ENCODE assay signal across 8 cellular contexts in genomic region chr21:14383596-14384210, GRCh38. TPM values are rescaled to one million over a fixed set of nuclear protein-coding genes. Genes with fewer than 3 reads are reported as not detected.
A peak's percentile ranks its signal among the peaks of the same experiment; 100 is the strongest.
DNase-seq lines count a peak whose midpoint lies in the region; ATAC-seq, FAIRE-seq and TF ChIP-seq lines count a peak whose summit lies in the region.

No MANE protein-coding gene starts in this region.

- H3K79me2 ChIP-seq in SK-N-SH (ENCODE audit: insufficient read depth) (peaks cover 40% of the 10 kb centered on the region), endothelial cell of umbilical vein (ENCODE audit: control insufficient read depth, insufficient read depth, low read length) (peaks cover 35% of the 10 kb centered on the region)

- CTCF ChIA-PET in Caco-2 (lab: Charles Lee), result interaction anchor here (0.6 kb wide), 1 partner anchor 123 kb away, joined by 4 read pairs; no protein-coding TSS in a partner anchor
- CTCF ChIA-PET in SK-N-SH (lab: Yijun Ruan, JAX), result interaction anchor here (0.6 to 2.0 kb wide), 3 partner anchors 11 to 1189 kb away, joined by 3 to 7 read pairs (median 4); no protein-coding TSS in a partner anchor
- CTCF ChIA-PET in endothelial cell of umbilical vein (lab: Charles Lee), result interaction anchor here (1.0 to 2.7 kb wide), 9 partner anchors 12 to 1458 kb away, joined by 3 to 8 read pairs (median 4); no protein-coding TSS in a partner anchor

- no peak for DNase-seq in Caco-2
- no peak for DNase-seq in SK-N-SH
- no peak for DNase-seq in endothelial cell of umbilical vein (ENCODE audit: low read depth, low spot score)
- DNase-seq in naive thymus-derived CD8-positive, alpha-beta T cell, result no peak
- no peak for DNase-seq in H54 (ENCODE audit: insufficient read length, low spot score)
- DNase-seq in DMS153 (lab: John Stamatoyannopoulos, UW), result no peak

- 7% methylated on average over 21 of the region's 21 CpGs for WGBS in SK-N-SH (ENCODE audit: low lambda C conversion rate)

- no peaks in the 10 kb centered on the region for H3K9me2 ChIP-seq in SK-N-SH

- no peaks in the 10 kb centered on the region for H3K9me1 ChIP-seq in endothelial cell of umbilical vein (replicated peaks; ENCODE audit: control insufficient read depth, extremely low read depth, insufficient read depth, low read length)

- H3K9me3 Mint-ChIP-seq in Caco-2 (ENCODE audit: unreplicated experiment), result no peaks in the 10 kb centered on the region
- H3K9me3 Mint-ChIP-seq in naive thymus-derived CD8-positive, alpha-beta T cell, result no peaks in the 10 kb centered on the region

- peak overlapping the region; percentile 99 for H3K4me3 Mint-ChIP-seq in Caco-2 (ENCODE audit: unreplicated experiment)
- peak overlapping the region; percentile 95 to 100 (median 100) for H3K4me3 Mint-ChIP-seq in naive thymus-derived CD8-positive, alpha-beta T cell

- no peak for TF ChIP-seq EP300 in SK-N-SH (IDR thresholded peaks at IDR 0.05; ENCODE audit: borderline replicate concordance in 1 of 2, low read depth in 1 of 2, low read length in 1 of 2)

- H3K27ac ChIP-seq in SK-N-SH (ENCODE audit: low read depth in 2 of 2, low read length in 1 of 2) (peak overlapping the region; percentile 62 to 91), endothelial cell of umbilical vein (ENCODE audit: insufficient read depth, low read depth, low read length) (peak overlapping the region; percentile 93)

- H3K4me1 Mint-ChIP-seq in Caco-2 (ENCODE audit: low read depth, unreplicated experiment), result no peaks in the 10 kb centered on the region
- H3K4me1 Mint-ChIP-seq in naive thymus-derived CD8-positive, alpha-beta T cell, result peaks cover 11 to 43% (median 38%) of the 10 kb centered on the region in 4 donors

- H3K4me1 ChIP-seq in Caco-2, result no peaks in the 10 kb centered on the region
- H3K4me1 ChIP-seq in SK-N-SH (ENCODE audit: control insufficient read depth in 1 of 2, insufficient read depth in 2 of 2, low read depth in 1 of 2, low read length in 1 of 2), result peaks cover 0 to 14% of the 10 kb centered on the region in 2 experiments; a peak in 3 of 4 replicates
- peaks cover 26% of the 10 kb centered on the region for H3K4me1 ChIP-seq in endothelial cell of umbilical vein (ENCODE audit: control insufficient read depth, extremely low read depth, insufficient read depth, low read length)

- TF ChIP-seq POLR2A in endothelial cell of umbilical vein (IDR thresholded peaks at IDR 0.05; ENCODE audit: low read depth, low read length) (no peak), H54 (IDR thresholded peaks at IDR 0.05; ENCODE audit: low read depth, low read length) (no peak)

- H2AFZ ChIP-seq in SK-N-SH (ENCODE audit: low read depth), result peak overlapping the region; percentile 84
- H2AFZ ChIP-seq in endothelial cell of umbilical vein (ENCODE audit: low read depth, low read length), result peak overlapping the region; percentile 82

- H3K9me3 ChIP-seq in Caco-2 (no peaks in the 10 kb centered on the region), SK-N-SH (no peaks in the 10 kb centered on the region), endothelial cell of umbilical vein (replicated peaks; ENCODE audit: control insufficient read depth, insufficient read depth, low read length) (no peaks in the 10 kb centered on the region)

- H3K36me3 Mint-ChIP-seq in Caco-2 (ENCODE audit: insufficient read depth, unreplicated experiment), result peaks cover 14% of the 10 kb centered on the region
- peaks cover 0 to 13% (median 2%) of the 10 kb centered on the region in 3 donors for H3K36me3 Mint-ChIP-seq in naive thymus-derived CD8-positive, alpha-beta T cell

- no peaks in the 10 kb centered on the region for H3F3A ChIP-seq in SK-N-SH (replicated peaks; ENCODE audit: insufficient read depth)

- BruUV-seq in Caco-2 (replicated peaks; lab: Mats Ljungman, UMichigan) (no TSS peak), endothelial cell of umbilical vein (replicated peaks; lab: Mats Ljungman, UMichigan) (TSS peak; percentile 89)

- TF ChIP-seq CTCF in Caco-2 (IDR thresholded peaks at IDR 0.05; ENCODE audit: insufficient read depth in 1 of 2, low read depth in 1 of 2, low read length in 1 of 2, severe bottlenecking in 1 of 2, unreplicated experiment in 1 of 2), result no peak
- no peak for TF ChIP-seq CTCF in SK-N-SH (IDR thresholded peaks at IDR 0.05)
- TF ChIP-seq CTCF in endothelial cell of umbilical vein (IDR thresholded peaks at IDR 0.05; ENCODE audit: extremely low read depth in 1 of 2, insufficient read depth in 1 of 2, low read depth in 1 of 2, low read length in 2 of 2), result no peak

- TF ChIP-seq RAD21 in SK-N-SH (IDR thresholded peaks at IDR 0.05; ENCODE audit: low read length), result no peak

- intact Hi-C loops in Caco-2 (cut with micrococcal nuclease; ENCODE audit: unreplicated experiment), result loop anchor here (10.0 kb wide), 1 partner anchor 129 kb away; no protein-coding TSS in a partner anchor
- intact Hi-C loops in endothelial cell of umbilical vein (cut with micrococcal nuclease), result loop anchor here (1.0 to 5.0 kb wide), 5 partner anchors 77 to 681 kb away; partner anchors contain the start of genes NRIP1 and SAMSN1

- dilution Hi-C loops in endothelial cell of umbilical vein (cut with MboI; ENCODE audit: extremely low pct_ligation_motif_present, low sequenced_read_pairs), result no loop called here

- ATAC-seq in GM19043 (IDR thresholded peaks at IDR 0.05; ENCODE audit: low read depth, unreplicated experiment) (peak; percentile 20), HG03139 (IDR thresholded peaks at IDR 0.05; ENCODE audit: unreplicated experiment) (peak; percentile 13)
- ATAC-seq in naive thymus-derived CD8-positive, alpha-beta T cell, result peak; percentile 11 to 31

- peak overlapping the region; percentile 99 for H3K27ac Mint-ChIP-seq in Caco-2 (ENCODE audit: unreplicated experiment)
- peak overlapping the region; percentile 96 to 100 (median 100) for H3K27ac Mint-ChIP-seq in naive thymus-derived CD8-positive, alpha-beta T cell

- POLR2A ChIA-PET in Caco-2 (lab: Charles Lee), result interaction anchor here (0.6 to 1.0 kb wide), 2 partner anchors 75 to 1156 kb away, joined by 3 to 5 read pairs; no protein-coding TSS in a partner anchor
- POLR2A ChIA-PET in SK-N-SH (lab: Yijun Ruan, JAX), result interaction anchor here (0.7 kb wide), 1 partner anchor 35 kb away, joined by 3 read pairs; no protein-coding TSS in a partner anchor
- POLR2A ChIA-PET in endothelial cell of umbilical vein (lab: Charles Lee), result interaction anchor here (0.6 kb wide), 1 partner anchor 8 kb away, joined by 3 read pairs; no protein-coding TSS in a partner anchor
- POLR2A ChIA-PET in naive thymus-derived CD8-positive, alpha-beta T cell (lab: Charles Lee), result interaction anchor here (1.1 to 2.1 kb wide), 3 partner anchors 168 to 682 kb away, joined by 3 to 14 read pairs (median 7); partner anchors contain the start of genes NRIP1 and RBM11

- H3K9ac ChIP-seq in SK-N-SH (peak overlapping the region; percentile 81), endothelial cell of umbilical vein (replicated peaks; ENCODE audit: extremely low read depth, insufficient read depth, low read length) (peak overlapping the region; percentile 96)

- H3K36me3 ChIP-seq in Caco-2 (ENCODE audit: control insufficient read depth, insufficient read depth, low read length) (no peaks in the 10 kb centered on the region), SK-N-SH (replicated peaks in 1 of 2; ENCODE audit: control insufficient read depth in 1 of 2, insufficient read depth in 2 of 2, low read length in 1 of 2) (peaks cover 4 to 8% of the 10 kb centered on the region in 2 experiments), endothelial cell of umbilical vein (ENCODE audit: control insufficient read depth in 2 of 2, extremely low read depth in 1 of 2, insufficient read depth in 2 of 2, low read length in 2 of 2) (no peaks in the 10 kb centered on the region)

- FAIRE-seq in endothelial cell of umbilical vein (lab: Jason Lieb, UNC), result no peak
- FAIRE-seq in H54 (lab: Jason Lieb, UNC), result no peak

- peaks cover 3% of the 10 kb centered on the region for H3K27me3 Mint-ChIP-seq in Caco-2 (ENCODE audit: insufficient read depth, unreplicated experiment)
- H3K27me3 Mint-ChIP-seq in naive thymus-derived CD8-positive, alpha-beta T cell, result no peaks in the 10 kb centered on the region

- H3K27me3 ChIP-seq in Caco-2 (replicated peaks; ENCODE audit: control insufficient read depth, insufficient read depth, low read length) (no peaks in the 10 kb centered on the region), SK-N-SH (ENCODE audit: insufficient read depth) (no peaks in the 10 kb centered on the region), endothelial cell of umbilical vein (ENCODE audit: control insufficient read depth in 2 of 2, insufficient read depth in 2 of 2, low read length in 2 of 2) (no peaks in the 10 kb centered on the region)

- H4K20me1 ChIP-seq in SK-N-SH (ENCODE audit: insufficient read depth) (peaks cover 9% of the 10 kb centered on the region), endothelial cell of umbilical vein (replicated peaks; ENCODE audit: control insufficient read depth, extremely low read depth, insufficient read depth, low read length) (peaks cover 7% of the 10 kb centered on the region)

- peak overlapping the region; percentile 59 for H3K4me3 ChIP-seq in Caco-2 (ENCODE audit: low read depth, low read length)
- peak overlapping the region; percentile 79 to 97 for H3K4me3 ChIP-seq in SK-N-SH (ENCODE audit: low read depth in 2 of 2, low read length in 1 of 2)
- peak overlapping the region; percentile 37 to 85 (median 85) for H3K4me3 ChIP-seq in endothelial cell of umbilical vein (replicated peaks in 1 of 3; ENCODE audit: insufficient read depth in 1 of 3, low read depth in 1 of 3, low read length in 3 of 3)

- H3K4me2 ChIP-seq in SK-N-SH, result peak overlapping the region; percentile 82
- peak overlapping the region; percentile 99 for H3K4me2 ChIP-seq in endothelial cell of umbilical vein (ENCODE audit: insufficient read depth, low read length)

TF ChIP-seq in endothelial cell of umbilical vein, 7 proteins besides CTCF, POLR2A, EP300 and RAD21 (continues in another document):
- TF ChIP-seq FOS (IDR thresholded peaks at IDR 0.05; ENCODE audit: borderline replicate concordance, insufficient read depth, low read length) (no peak), GATA2 (IDR thresholded peaks at IDR 0.05; ENCODE audit: insufficient read depth, insufficient read length, low read depth, low read length) (no peak), MYC (IDR thresholded peaks at IDR 0.05; ENCODE audit: low read depth, low read length) (no peak)

RNA-seq across cellular contexts. Expression of gene HSPA13, which starts 0.8 kb away (rescaled TPM):
- 22.7 and 27.4 TPM in 2 replicates for total RNA-seq in Caco-2 (2022)
- 10.5 and 15.3 TPM in 2 replicates for polyA plus RNA-seq in SK-N-SH (2012; rRNA removed)
- polyA plus RNA-seq in SK-N-SH (2012; cell fraction: cytosol; rRNA removed), result 19.0 and 20.4 TPM in 2 replicates
- polyA plus RNA-seq in SK-N-SH (2012; cell fraction: nucleus; rRNA removed), result 3.0 and 10.3 TPM in 2 replicates
- total RNA-seq in endothelial cell of umbilical vein, result 40.4 and 44.8 TPM in 2 replicates
- 9.5 and 11.5 TPM in 2 replicates for polyA plus RNA-seq in endothelial cell of umbilical vein
- polyA plus RNA-seq in endothelial cell of umbilical vein (2011; cell fraction: cytosol; rRNA removed), result 10.6 and 12.8 TPM in 2 replicates
- polyA plus RNA-seq in endothelial cell of umbilical vein (2011; cell fraction: nucleus; rRNA removed), result 9.6 and 15.4 TPM in 2 replicates
- polyA plus RNA-seq in endothelial cell of umbilical vein (2012), result 24.6 and 33.6 TPM in 2 replicates
- polyA minus RNA-seq in endothelial cell of umbilical vein, result 24.9 and 25.8 TPM in 2 replicates
- polyA minus RNA-seq in endothelial cell of umbilical vein (2011; cell fraction: cytosol; rRNA and poly(A)+ RNA removed), result 13.8 TPM
- polyA minus RNA-seq in endothelial cell of umbilical vein (2011; cell fraction: nucleus; rRNA and poly(A)+ RNA removed), result 11.6 and 23.8 TPM in 2 replicates
- 10 to 100 TPM; 22.0 to 27.5 TPM for total RNA-seq in naive thymus-derived CD8-positive, alpha-beta T cell
- polyA plus RNA-seq in naive thymus-derived CD8-positive, alpha-beta T cell, result 10 to 100 TPM; 10.2 to 11.4 (median 11.0) TPM
